ENCODE assay signal across 25 cellular contexts in the genomic region with DNA sequence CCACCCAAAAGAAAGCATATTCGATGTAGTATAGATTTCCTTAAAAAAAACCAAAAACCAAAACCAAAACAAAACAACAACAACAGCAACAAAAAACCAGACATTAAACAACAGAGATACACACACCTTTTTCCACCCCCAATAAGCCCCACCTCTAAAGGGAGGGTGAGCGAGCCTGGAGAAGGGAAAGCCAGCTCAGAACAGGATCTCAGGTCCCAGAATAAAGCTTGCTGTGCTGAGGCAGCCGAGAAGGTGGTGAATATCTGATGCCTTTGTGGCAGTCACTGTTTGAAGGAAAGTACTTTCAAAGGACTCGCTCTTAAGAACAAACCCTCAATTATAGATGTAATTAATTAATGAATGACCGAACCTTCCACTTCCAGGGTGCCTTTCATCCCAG. TPM values are rescaled to one million over a fixed set of nuclear protein-coding genes. Genes with fewer than 3 reads are reported as not detected.
DNase-seq lines count a peak whose midpoint lies in the region; ATAC-seq and TF ChIP-seq lines count a peak whose summit lies in the region.
"Had no signal": no experiment of that assay in that cellular context is flagged by ENCODE, and none has a peak within 500 bp of the region (broad histone marks: within the 10 kb centered on the region; RNA-seq: fewer than 3 reads in every experiment).

No MANE protein-coding gene starts in this region.

- H3K9me3 Mint-ChIP-seq in stimulated activated effector memory CD8-positive, alpha-beta T cell treated with anti-CD3 and anti-CD28 coated beads, Interleukin-12 subunit alpha, Interleukin-12 subunit beta, amount 100 ng/mL, for 72 hours: no peaks in the 10 kb centered on the region
- H3K9me3 Mint-ChIP-seq: activated naive CD4-positive, alpha-beta T cell treated with anti-CD3 and anti-CD28 coated beads, Interleukin-2, amount 10 ng/mL, durations not matched to agents 7 days and 5 days; activated T-cell treated with anti-CD3 and anti-CD28 coated beads, Interleukin-2, amount 50 U/mL, for 4 hours; CD4-positive, alpha-beta T cell; central memory CD8-positive, alpha-beta T cell; memory B cell; naive thymus-derived CD4-positive, alpha-beta T cell had no signal

- H3K4me3 ChIP-seq in PC-9: peak overlapping the region; percentile 59; the same call in 1 of the 2 replicates
- no peak overlapping the region for H3K4me3 ChIP-seq in mucosa of stomach (ENCODE audit: low read length)
- H3K4me3 ChIP-seq: gastroesophageal sphincter, thyroid gland had no signal

- H3K4me1 Mint-ChIP-seq in stimulated activated effector memory CD8-positive, alpha-beta T cell treated with anti-CD3 and anti-CD28 coated beads, Interleukin-12 subunit alpha, Interleukin-12 subunit beta, amount 100 ng/mL, for 72 hours: peaks cover 13% of the 10 kb centered on the region
- H3K4me1 Mint-ChIP-seq: activated naive CD4-positive, alpha-beta T cell treated with anti-CD3 and anti-CD28 coated beads, Interleukin-2, amount 10 ng/mL, durations not matched to agents 7 days and 5 days; central memory CD8-positive, alpha-beta T cell; memory B cell; naive thymus-derived CD4-positive, alpha-beta T cell had no signal

- no peaks in the 10 kb centered on the region for H4K20me1 ChIP-seq in PC-9 (ENCODE audit: insufficient read depth)

- no peaks in the 10 kb centered on the region for H3K9me3 ChIP-seq in PC-9 (ENCODE audit: insufficient read depth, low read depth)
- no peaks in the 10 kb centered on the region for H3K9me3 ChIP-seq in mucosa of stomach (ENCODE audit: control insufficient read depth, low read length)
- H3K9me3 ChIP-seq: gastroesophageal sphincter, thyroid gland had no signal

- no TSS peak for BruUV-seq in PC-9 (replicated peaks; lab: Mats Ljungman, UMichigan)

- H3K9ac ChIP-seq in mucosa of stomach (ENCODE audit: low read length): peak overlapping the region; percentile 24

- no peak overlapping the region for H2AFZ ChIP-seq in PC-9

- no peak for TF ChIP-seq CTCF in PC-9 (conservative IDR thresholded peaks at IDR 0.05)

- peaks cover 18% of the 10 kb centered on the region; the same call in 1 of the 2 replicates for H3F3A ChIP-seq in PC-9 (ENCODE audit: insufficient read depth, low read depth)

- peak overlapping the region; percentile 53 for H3K4me2 ChIP-seq in PC-9

- H3K79me2 ChIP-seq in PC-9 (ENCODE audit: low read depth): peaks cover 32% of the 10 kb centered on the region

- H3K36me3 Mint-ChIP-seq in stimulated activated effector memory CD8-positive, alpha-beta T cell treated with anti-CD3 and anti-CD28 coated beads, Interleukin-12 subunit alpha, Interleukin-12 subunit beta, amount 100 ng/mL, for 72 hours: no peaks in the 10 kb centered on the region
- H3K36me3 Mint-ChIP-seq: activated naive CD4-positive, alpha-beta T cell treated with anti-CD3 and anti-CD28 coated beads, Interleukin-2, amount 10 ng/mL, durations not matched to agents 7 days and 5 days; memory B cell; naive thymus-derived CD4-positive, alpha-beta T cell had no signal

- H3K27ac Mint-ChIP-seq in stimulated activated effector memory CD8-positive, alpha-beta T cell treated with anti-CD3 and anti-CD28 coated beads, Interleukin-12 subunit alpha, Interleukin-12 subunit beta, amount 100 ng/mL, for 72 hours: peak overlapping the region; percentile 46
- H3K27ac Mint-ChIP-seq: CD4-positive, alpha-beta T cell; memory B cell; naive thymus-derived CD4-positive, alpha-beta T cell had no signal

- H3K36me3 ChIP-seq in PC-9 (ENCODE audit: low read depth) (peaks cover 11% of the 10 kb centered on the region; the same call in 1 of the 2 replicates), mucosa of stomach (ENCODE audit: control insufficient read depth, insufficient read depth, low read length) (no peaks in the 10 kb centered on the region)
- H3K36me3 ChIP-seq: gastroesophageal sphincter, thyroid gland had no signal

- intact Hi-C loops in PC-9 (cut with micrococcal nuclease; ENCODE audit: unreplicated experiment): no loop called here

- no peak for ATAC-seq in stimulated activated effector memory CD8-positive, alpha-beta T cell treated with anti-CD3 and anti-CD28 coated beads, Interleukin-12 subunit alpha, Interleukin-12 subunit beta, amount 100 ng/mL, for 72 hours
- no peak for ATAC-seq in HG03439 (IDR thresholded peaks at IDR 0.05; ENCODE audit: unreplicated experiment)
- ATAC-seq: activated T-cell treated with anti-CD3 and anti-CD28 coated beads, Interleukin-2, amount 50 U/mL, for 4 hours; gastroesophageal sphincter; naive thymus-derived CD4-positive, alpha-beta T cell; Right ventricle myocardium inferior had no signal

- H3K9me2 ChIP-seq in PC-9 (ENCODE audit: insufficient read depth): no peaks in the 10 kb centered on the region; the same call in 1 of the 2 replicates

- H3K4me1 ChIP-seq in PC-9 (replicated peaks; ENCODE audit: insufficient read depth): peaks cover 28% of the 10 kb centered on the region; the same call in 1 of the 2 replicates
- peaks cover 19% of the 10 kb centered on the region for H3K4me1 ChIP-seq in mucosa of stomach (ENCODE audit: control insufficient read depth, insufficient read depth, low read length)

- CTCF ChIA-PET in PC-9 (lab: Charles Lee): no interaction called here

- peak overlapping the region; percentile 71 for H3K27ac ChIP-seq in PC-9
- peak overlapping the region; percentile 73 for H3K27ac ChIP-seq in epithelial cell of prostate
- H3K27ac ChIP-seq: thyroid gland had no signal

- no peak overlapping the region for H3K4me3 Mint-ChIP-seq in stimulated activated effector memory CD8-positive, alpha-beta T cell treated with anti-CD3 and anti-CD28 coated beads, Interleukin-12 subunit alpha, Interleukin-12 subunit beta, amount 100 ng/mL, for 72 hours
- H3K4me3 Mint-ChIP-seq: activated naive CD4-positive, alpha-beta T cell treated with anti-CD3 and anti-CD28 coated beads, Interleukin-2, amount 10 ng/mL, durations not matched to agents 7 days and 5 days; activated T-cell treated with anti-CD3 and anti-CD28 coated beads, Interleukin-2, amount 50 U/mL, for 4 hours; CD4-positive, alpha-beta T cell; central memory CD8-positive, alpha-beta T cell; memory B cell; naive thymus-derived CD4-positive, alpha-beta T cell had no signal

- POLR2A ChIA-PET in PC-9 (lab: Charles Lee; ENCODE audit: unreplicated experiment): no interaction called here

- H3K27me3 ChIP-seq in PC-9 (ENCODE audit: insufficient read depth, low read depth): no peaks in the 10 kb centered on the region
- H3K27me3 ChIP-seq in mucosa of stomach (ENCODE audit: control insufficient read depth, insufficient read depth, low read length): no peaks in the 10 kb centered on the region
- H3K27me3 ChIP-seq: gastroesophageal sphincter, thyroid gland had no signal

- DNase-seq in PC-9: no peak
- DNase-seq in epithelial cell of prostate (ENCODE audit: low read depth, low spot score): no peak
- no peak for DNase-seq in stimulated activated effector memory CD8-positive, alpha-beta T cell treated with anti-CD3 and anti-CD28 coated beads, Interleukin-12 subunit alpha, Interleukin-12 subunit beta, amount 100 ng/mL, for 72 hours (ENCODE audit: low spot score in 2 of 2)
- DNase-seq in activated T-cell treated with anti-CD3 and anti-CD28 coated beads, Interleukin-2, amount 50 U/mL, for 1 hour: no peak
- no peak for DNase-seq in NCI-H1930 (lab: John Stamatoyannopoulos, UW)
- DNase-seq: activated CD4-positive, alpha-beta T cell treated with anti-CD3 and anti-CD28 coated beads for 1 hour; activated naive CD4-positive, alpha-beta T cell treated with anti-CD3 and anti-CD28 coated beads, Interleukin-2, amount 10 ng/mL, durations not matched to agents 7 days and 5 days; activated T-cell treated with anti-CD3 and anti-CD28 coated beads, Interleukin-2, amount 50 U/mL, for 4 hours; CD4-positive, alpha-beta T cell; DMS153; Karpas-422; naive thymus-derived CD4-positive, alpha-beta T cell; NCI-H187 treated with DMSO at 0.1 percent for 48 hours; NCI-H774; stimulated activated naive CD4-positive, alpha-beta T cell; thyroid gland had no signal

RNA-seq across cellular contexts. Expression of a gene that starts 0.5 kb away (rescaled TPM):
- not detected in 2 replicates for total RNA-seq in PC-9 (2021)
- total RNA-seq: activated T-cell treated with anti-CD3 and anti-CD28 coated beads, Interleukin-2, amount 50 U/mL, for 4 hours; CD4-positive, alpha-beta T cell; G401; OCI-LY7 had no signal

RNA-seq across cellular contexts. Expression of a gene that starts 29.8 kb away (rescaled TPM):
- total RNA-seq in PC-9 (2021): not detected in 2 replicates
- total RNA-seq: activated T-cell treated with anti-CD3 and anti-CD28 coated beads, Interleukin-2, amount 50 U/mL, for 4 hours; CD4-positive, alpha-beta T cell; G401; gastroesophageal sphincter; naive thymus-derived CD4-positive, alpha-beta T cell; OCI-LY7; posterior vena cava; Right ventricle myocardium inferior; thyroid gland had no signal

RNA-seq across cellular contexts. Expression of a gene that starts 47.1 kb away (rescaled TPM):
- total RNA-seq in PC-9 (2021): not detected in 2 replicates
- total RNA-seq: activated T-cell treated with anti-CD3 and anti-CD28 coated beads, Interleukin-2, amount 50 U/mL, for 4 hours; CD4-positive, alpha-beta T cell; G401; gastroesophageal sphincter; naive thymus-derived CD4-positive, alpha-beta T cell; OCI-LY7; posterior vena cava; Right ventricle myocardium inferior; thyroid gland had no signal

RNA-seq across cellular contexts. Expression of a gene that starts 51.9 kb away (rescaled TPM):
- not detected in 2 replicates for total RNA-seq in PC-9 (2021)
- total RNA-seq: CD4-positive, alpha-beta T cell; G401; gastroesophageal sphincter; naive thymus-derived CD4-positive, alpha-beta T cell; OCI-LY7; posterior vena cava; Right ventricle myocardium inferior; thyroid gland had no signal

RNA-seq across cellular contexts. Expression of a gene that starts 57.0 kb away (rescaled TPM):
- not detected in 2 replicates for total RNA-seq in PC-9 (2021)
- total RNA-seq: activated T-cell treated with anti-CD3 and anti-CD28 coated beads, Interleukin-2, amount 50 U/mL, for 4 hours; CD4-positive, alpha-beta T cell; G401; gastroesophageal sphincter; naive thymus-derived CD4-positive, alpha-beta T cell; OCI-LY7; posterior vena cava; Right ventricle myocardium inferior; thyroid gland had no signal
